In the genomic region with DNA sequence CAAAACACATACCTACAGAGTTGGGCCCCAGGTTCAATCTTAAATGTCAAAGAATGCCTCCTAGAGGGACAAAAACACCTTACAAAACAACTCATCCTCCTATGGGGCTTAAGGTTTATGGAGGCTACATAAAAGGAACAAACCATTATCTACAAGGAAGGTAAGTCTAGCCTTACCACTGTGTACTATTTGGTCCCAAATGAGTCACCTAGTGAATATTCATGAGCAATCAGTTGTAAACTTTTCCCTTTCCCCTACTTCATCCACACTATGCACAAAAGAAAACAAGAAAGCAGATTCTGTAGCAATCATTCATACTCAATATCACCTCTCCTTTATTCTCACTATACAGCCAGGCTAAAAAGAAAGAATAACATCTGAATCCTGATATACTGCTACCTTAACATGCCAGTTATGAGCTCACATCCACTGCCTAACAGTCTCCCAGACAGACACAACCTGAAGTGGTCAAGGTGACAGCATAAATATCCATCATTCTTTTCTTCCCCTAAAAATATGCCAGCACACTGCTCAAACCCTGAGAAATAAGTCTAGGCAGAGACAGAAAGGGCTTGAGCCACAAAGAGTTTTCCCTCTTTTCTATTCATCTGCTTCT, we compare ENCODE assay signal across 12 cellular contexts. TPM values are rescaled to one million over a fixed set of nuclear protein-coding genes. Genes with fewer than 3 reads are reported as not detected.
DNase-seq lines count a peak whose midpoint lies in the region; ATAC-seq and TF ChIP-seq lines count a peak whose summit lies in the region.
"Had no signal": no experiment of that assay in that cellular context is flagged by ENCODE, and none has a peak within 500 bp of the region (broad histone marks: within the 10 kb centered on the region; RNA-seq: fewer than 3 reads in every experiment).

No MANE protein-coding gene starts in this region.

- ATAC-seq in activated CD4-positive, alpha-beta T cell treated with anti-CD3 and anti-CD28 coated beads for 36 hours: peak; percentile 85
- ATAC-seq in HG02642 (IDR thresholded peaks at IDR 0.05; ENCODE audit: poor library complexity, unreplicated experiment): peak; percentile 55
- ATAC-seq in activated CD8-positive, alpha-beta T cell treated with anti-CD3 and anti-CD28 coated beads, Interleukin-2, amount 10 ng/mL, durations not matched to agents 7 days and 5 days: no peak
- ATAC-seq: A549 had no signal

- peaks cover 40% of the 10 kb centered on the region for H3K36me3 Mint-ChIP-seq in activated CD4-positive, alpha-beta T cell treated with anti-CD3 and anti-CD28 coated beads for 36 hours (ENCODE audit: low read depth)
- H3K36me3 Mint-ChIP-seq in activated CD8-positive, alpha-beta T cell treated with anti-CD3 and anti-CD28 coated beads, Interleukin-2, amount 10 ng/mL, durations not matched to agents 7 days and 5 days (ENCODE audit: low read depth): peaks cover 40% of the 10 kb centered on the region

- H3K4me1 Mint-ChIP-seq in activated CD4-positive, alpha-beta T cell treated with anti-CD3 and anti-CD28 coated beads for 36 hours: peaks cover 67% of the 10 kb centered on the region
- H3K4me1 Mint-ChIP-seq in activated CD8-positive, alpha-beta T cell treated with anti-CD3 and anti-CD28 coated beads, Interleukin-2, amount 10 ng/mL, durations not matched to agents 7 days and 5 days (ENCODE audit: low read depth): peaks cover 55% of the 10 kb centered on the region

- no peak for TF ChIP-seq POLR2A in tibial nerve (IDR thresholded peaks at IDR 0.05)

- no peaks in the 10 kb centered on the region for H3K9me3 Mint-ChIP-seq in activated CD4-positive, alpha-beta T cell treated with anti-CD3 and anti-CD28 coated beads for 36 hours (ENCODE audit: low read depth)
- no peaks in the 10 kb centered on the region for H3K9me3 Mint-ChIP-seq in activated CD8-positive, alpha-beta T cell treated with anti-CD3 and anti-CD28 coated beads, Interleukin-2, amount 10 ng/mL, durations not matched to agents 7 days and 5 days (ENCODE audit: insufficient read depth)

- intact Hi-C loops in activated CD4-positive, alpha-beta T cell treated with anti-CD3 and anti-CD28 coated beads for 36 hours (cut with DNase I, micrococcal nuclease): loop anchor here in 1 of 2 experiments (10.0 kb wide), 1 partner anchor 1331 kb away; a partner anchor contains a TSS

- H3K27ac Mint-ChIP-seq in activated CD4-positive, alpha-beta T cell treated with anti-CD3 and anti-CD28 coated beads for 36 hours: peak overlapping the region; percentile 77
- H3K27ac Mint-ChIP-seq in activated CD8-positive, alpha-beta T cell treated with anti-CD3 and anti-CD28 coated beads, Interleukin-2, amount 10 ng/mL, durations not matched to agents 7 days and 5 days: peak overlapping the region; percentile 2

- no peak for TF ChIP-seq CTCF in tibial nerve (IDR thresholded peaks at IDR 0.05)

- H3K9me3 ChIP-seq in tibial nerve: no peaks in the 10 kb centered on the region
- H3K9me3 ChIP-seq: A549, SJCRH30 had no signal

- no peak for TF ChIP-seq EP300 in tibial nerve (IDR thresholded peaks at IDR 0.05)

- peaks cover 0 to 19% (median 2%) of the 10 kb centered on the region in 4 donors for H3K4me1 ChIP-seq in tibial nerve
- H3K4me1 ChIP-seq: A549, SJCRH30 had no signal

- POLR2A ChIA-PET in activated CD4-positive, alpha-beta T cell treated with anti-CD3 and anti-CD28 coated beads for 36 hours (lab: Charles Lee): no interaction called here
- POLR2A ChIA-PET in activated CD8-positive, alpha-beta T cell treated with anti-CD3 and anti-CD28 coated beads, Interleukin-2, amount 10 ng/mL, durations not matched to agents 7 days and 5 days (lab: Charles Lee): interaction anchor here (0.7 kb wide), 1 partner anchor 61 kb away, joined by 4 read pairs; a partner anchor contains a TSS

- H3K4me3 ChIP-seq in tibial nerve: no peak overlapping the region
- H3K4me3 ChIP-seq: A549, SJCRH30 had no signal

- CTCF ChIA-PET in activated CD4-positive, alpha-beta T cell treated with anti-CD3 and anti-CD28 coated beads for 36 hours (lab: Charles Lee): interaction anchor here (2.0 to 4.4 kb wide), 2 partner anchors 9 to 61 kb away, joined by 7 to 35 read pairs; a partner anchor contains a TSS
- CTCF ChIA-PET in activated CD8-positive, alpha-beta T cell treated with anti-CD3 and anti-CD28 coated beads, Interleukin-2, amount 10 ng/mL, durations not matched to agents 7 days and 5 days (lab: Charles Lee): interaction anchor here (1.2 to 6.3 kb wide), 4 partner anchors 9 to 193 kb away, joined by 3 to 44 read pairs (median 12); no protein-coding TSS in a partner anchor

- H3K36me3 ChIP-seq in tibial nerve: peaks cover 0 to 17% (median 0%) of the 10 kb centered on the region in 3 donors

- no peaks in the 10 kb centered on the region for H3K27me3 Mint-ChIP-seq in activated CD4-positive, alpha-beta T cell treated with anti-CD3 and anti-CD28 coated beads for 36 hours
- no peaks in the 10 kb centered on the region for H3K27me3 Mint-ChIP-seq in activated CD8-positive, alpha-beta T cell treated with anti-CD3 and anti-CD28 coated beads, Interleukin-2, amount 10 ng/mL, durations not matched to agents 7 days and 5 days (ENCODE audit: low read depth)

- DNase-seq in activated CD4-positive, alpha-beta T cell treated with anti-CD3 and anti-CD28 coated beads for 36 hours: no peak
- DNase-seq in activated CD4-positive, alpha-beta T cell treated with anti-CD3 and anti-CD28 coated beads, Interleukin-2, amount 50 U/mL, for 1 hour: no peak
- DNase-seq in activated CD8-positive, alpha-beta T cell treated with anti-CD3 and anti-CD28 coated beads, Interleukin-2, amount 10 ng/mL, durations not matched to agents 7 days and 5 days: no peak
- peak; percentile 76 for DNase-seq in renal cortical epithelial cell (ENCODE audit: low read depth)
- DNase-seq in tibial nerve (ENCODE audit: low spot score in 2 of 2): no peak
- no peak for DNase-seq in NOMO-1 treated with DMSO at 0.1 percent for 48 hours (lab: John Stamatoyannopoulos, UW; ENCODE audit: unreplicated experiment)
- no peak for DNase-seq in midbrain (lab: John Stamatoyannopoulos, UW)
- DNase-seq: amniotic stem cell, kidney, SJCRH30 had no signal

- no peaks in the 10 kb centered on the region for H3K27me3 ChIP-seq in tibial nerve
- H3K27me3 ChIP-seq: SJCRH30 had no signal

- H3K4me3 Mint-ChIP-seq in activated CD4-positive, alpha-beta T cell treated with anti-CD3 and anti-CD28 coated beads for 36 hours: peak overlapping the region; percentile 13
- H3K4me3 Mint-ChIP-seq in activated CD8-positive, alpha-beta T cell treated with anti-CD3 and anti-CD28 coated beads, Interleukin-2, amount 10 ng/mL, durations not matched to agents 7 days and 5 days: no peak overlapping the region

- H3K27ac ChIP-seq in tibial nerve: no peak overlapping the region
- H3K27ac ChIP-seq: A549, SJCRH30 had no signal

RNA-seq across cellular contexts. Expression of a gene that starts 6.2 kb away (rescaled TPM):
- total RNA-seq in activated CD4-positive, alpha-beta T cell treated with anti-CD3 and anti-CD28 coated beads for 36 hours: 10 to 100 TPM; 70.3 to 91.4 TPM
- 10 to 100 TPM; 59.3 to 61.0 TPM for total RNA-seq in activated CD8-positive, alpha-beta T cell treated with anti-CD3 and anti-CD28 coated beads, Interleukin-2, amount 10 ng/mL, durations not matched to agents 7 days and 5 days
- total RNA-seq in renal cortical epithelial cell: 20.5 and 23.5 TPM in 2 replicates
- total RNA-seq in tibial nerve: 10 to 100 TPM; 20.4 to 41.2 (median 26.0) TPM

RNA-seq across cellular contexts. Expression of a gene that starts 40.2 kb away (rescaled TPM):
- total RNA-seq in activated CD4-positive, alpha-beta T cell treated with anti-CD3 and anti-CD28 coated beads for 36 hours: 10 to 100 TPM; 25.4 to 26.7 TPM
- total RNA-seq in activated CD8-positive, alpha-beta T cell treated with anti-CD3 and anti-CD28 coated beads, Interleukin-2, amount 10 ng/mL, durations not matched to agents 7 days and 5 days: 10 to 100 TPM; 19.9 to 20.8 TPM
- total RNA-seq in renal cortical epithelial cell (13.0 and 18.1 TPM in 2 replicates), tibial nerve (10 to 100 TPM; 12.3 to 23.4 (median 18.0) TPM)
